Comparison of ENCODE assay signal across 13 cellular contexts in the genomic region with DNA sequence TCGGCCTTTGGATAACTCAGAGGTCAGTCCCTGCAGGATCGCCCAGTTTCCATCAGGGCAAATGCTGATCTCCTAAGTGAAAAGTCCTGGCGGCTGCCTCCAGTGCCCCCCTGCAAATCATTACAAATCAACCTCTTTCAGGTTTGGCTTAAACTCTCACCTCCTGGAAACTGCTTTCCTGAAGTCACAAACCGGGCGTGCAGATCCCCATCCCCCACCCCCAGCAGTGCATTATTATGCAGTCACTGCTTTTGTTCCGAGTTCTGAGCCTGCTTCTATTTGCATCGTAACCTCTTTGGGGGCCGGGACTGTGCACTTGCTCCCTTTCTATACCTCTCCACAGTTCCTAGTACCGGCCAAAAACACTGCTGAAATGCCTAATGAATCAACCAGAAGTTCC. TPM values are rescaled to one million over a fixed set of nuclear protein-coding genes. Genes with fewer than 3 reads are reported as not detected.
DNase-seq lines count a peak whose midpoint lies in the region; ATAC-seq and TF ChIP-seq lines count a peak whose summit lies in the region.
"Had no signal": no experiment of that assay in that cellular context is flagged by ENCODE, and none has a peak within 500 bp of the region (broad histone marks: within the 10 kb centered on the region; RNA-seq: fewer than 3 reads in every experiment).

A gene (minus strand): TSS at position 172 of the 400 bp plus-strand sequence. CDS start 17,220 bp downstream, outside the sequence.

- DNase-seq in CD4-positive, alpha-beta T cell = no peak
- peak; percentile 65 to 83 for DNase-seq in HAP-1 (ENCODE audit: low spot score in 2 of 2)
- DNase-seq in activated naive CD8-positive, alpha-beta T cell treated with anti-CD3 and anti-CD28 coated beads, Interleukin-2, amount 10 ng/mL, durations not matched to agents 7 days and 5 days = peak; percentile 48
- no peak for DNase-seq in naive B cell
- no peak for DNase-seq in transverse colon
- no peak for DNase-seq in SW 1271 (lab: John Stamatoyannopoulos, UW)
- no peak for DNase-seq in cerebellar cortex (ENCODE audit: low spot score)
- no peak for DNase-seq in coronary artery (ENCODE audit: low spot score)
- DNase-seq: C1 segment of cervical spinal cord, left ventricle myocardium superior, NCI-H2029, uterus had no signal

- POLR2A ChIA-PET in CD4-positive, alpha-beta T cell (lab: Charles Lee) = interaction anchor here (0.6 kb wide), 1 partner anchor 12 kb away, joined by 3 read pairs; no protein-coding TSS in a partner anchor
- POLR2A ChIA-PET in activated naive CD8-positive, alpha-beta T cell treated with anti-CD3 and anti-CD28 coated beads, Interleukin-2, amount 10 ng/mL, durations not matched to agents 7 days and 5 days (lab: Charles Lee) = no interaction called here

- no peak for TF ChIP-seq EP300 in transverse colon (IDR thresholded peaks at IDR 0.05; ENCODE audit: low read depth)

- peak within 1 kb of the TSS; percentile 25 for H3K27ac ChIP-seq in CD4-positive, alpha-beta T cell (ENCODE audit: low read depth, low read length)
- H3K27ac ChIP-seq in transverse colon (no peak within 1 kb of the TSS), coronary artery (no peak within 1 kb of the TSS)
- H3K27ac ChIP-seq: prostate gland, uterus had no signal

- ATAC-seq in CD4-positive, alpha-beta T cell (ENCODE audit: poor library complexity) = no peak
- ATAC-seq in activated naive CD8-positive, alpha-beta T cell treated with anti-CD3 and anti-CD28 coated beads, Interleukin-2, amount 10 ng/mL, durations not matched to agents 7 days and 5 days (ENCODE audit: low read depth) = peak; percentile 12
- no peak for ATAC-seq in naive B cell (ENCODE audit: low read depth in 2 of 2)
- ATAC-seq: left ventricle myocardium superior had no signal

- no peak for TF ChIP-seq POLR2A in transverse colon (IDR thresholded peaks at IDR 0.05)

- peak within 1 kb of the TSS; percentile 31 for H3K27ac Mint-ChIP-seq in CD4-positive, alpha-beta T cell
- peak within 1 kb of the TSS; percentile 99 for H3K27ac Mint-ChIP-seq in activated naive CD8-positive, alpha-beta T cell treated with anti-CD3 and anti-CD28 coated beads, Interleukin-2, amount 10 ng/mL, durations not matched to agents 7 days and 5 days
- peak within 1 kb of the TSS in 4 of 6 donors; percentile 30 to 47 (median 36) for H3K27ac Mint-ChIP-seq in naive B cell

- H3K9me3 ChIP-seq in CD4-positive, alpha-beta T cell (ENCODE audit: control insufficient read depth, low read length) = no peaks in the 10 kb centered on the region
- H3K9me3 ChIP-seq in HAP-1 = peaks cover 6% of the 10 kb centered on the region
- no peaks in the 10 kb centered on the region for H3K9me3 ChIP-seq in transverse colon
- H3K9me3 ChIP-seq: prostate gland, uterus had no signal

- peaks cover 16% of the 10 kb centered on the region for H3K27me3 Mint-ChIP-seq in CD4-positive, alpha-beta T cell
- no peaks in the 10 kb centered on the region for H3K27me3 Mint-ChIP-seq in activated naive CD8-positive, alpha-beta T cell treated with anti-CD3 and anti-CD28 coated beads, Interleukin-2, amount 10 ng/mL, durations not matched to agents 7 days and 5 days
- H3K27me3 Mint-ChIP-seq in naive B cell = peaks cover 0 to 7% (median 2%) of the 10 kb centered on the region in 3 donors

- CTCF ChIA-PET in CD4-positive, alpha-beta T cell (lab: Charles Lee) = no interaction called here

- peaks cover 56% of the 10 kb centered on the region for H3K4me1 Mint-ChIP-seq in CD4-positive, alpha-beta T cell (ENCODE audit: low read depth)
- H3K4me1 Mint-ChIP-seq in activated naive CD8-positive, alpha-beta T cell treated with anti-CD3 and anti-CD28 coated beads, Interleukin-2, amount 10 ng/mL, durations not matched to agents 7 days and 5 days = peaks cover 51% of the 10 kb centered on the region
- peaks cover 15 to 35% (median 16%) of the 10 kb centered on the region in 3 donors for H3K4me1 Mint-ChIP-seq in naive B cell

- in situ Hi-C loops in HAP-1 (cut with MboI; ENCODE audit: low sequenced_read_pairs) = no loop called here
- in situ Hi-C loops in transverse colon (cut with MboI; ENCODE audit: low pct_ligation_motif_present in 1 of 4, low pct_unique_long_range_greater_than_20kb in 1 of 4, low sequenced_read_pairs in 3 of 4) = no loop called here

- H3K9me3 Mint-ChIP-seq in CD4-positive, alpha-beta T cell = no peaks in the 10 kb centered on the region
- peaks cover 2% of the 10 kb centered on the region for H3K9me3 Mint-ChIP-seq in activated naive CD8-positive, alpha-beta T cell treated with anti-CD3 and anti-CD28 coated beads, Interleukin-2, amount 10 ng/mL, durations not matched to agents 7 days and 5 days
- peaks cover 0 to 6% (median 0%) of the 10 kb centered on the region in 7 donors for H3K9me3 Mint-ChIP-seq in naive B cell

- 66% methylated on average over 9 of the region's 9 CpGs; no CpG with 5 or more reads in 1 of the 2 donors for WGBS in transverse colon (ENCODE audit: low coverage in 1 of 2), 2 donors

- peaks cover 17% of the 10 kb centered on the region for H3K4me1 ChIP-seq in HAP-1
- H3K4me1 ChIP-seq in transverse colon = peaks cover 0 to 13% (median 9%) of the 10 kb centered on the region in 4 donors
- H3K4me1 ChIP-seq: prostate gland, uterus had no signal

- peak within 1 kb of the TSS; percentile 38 for H3K4me3 Mint-ChIP-seq in CD4-positive, alpha-beta T cell
- H3K4me3 Mint-ChIP-seq in activated naive CD8-positive, alpha-beta T cell treated with anti-CD3 and anti-CD28 coated beads, Interleukin-2, amount 10 ng/mL, durations not matched to agents 7 days and 5 days = peak within 1 kb of the TSS; percentile 96
- peak within 1 kb of the TSS in 4 of 8 donors; percentile 18 to 72 (median 40) for H3K4me3 Mint-ChIP-seq in naive B cell

- TF ChIP-seq CTCF in CD4-positive, alpha-beta T cell (IDR thresholded peaks at IDR 0.05) = no peak
- TF ChIP-seq CTCF in transverse colon (IDR thresholded peaks at IDR 0.05) = no peak
- TF ChIP-seq CTCF in coronary artery (IDR thresholded peaks at IDR 0.05) = no peak

- H3K27me3 ChIP-seq in CD4-positive, alpha-beta T cell (ENCODE audit: control insufficient read depth, insufficient read depth, low read length) = no peaks in the 10 kb centered on the region
- H3K27me3 ChIP-seq in HAP-1 (ENCODE audit: low read depth) (peaks cover 10% of the 10 kb centered on the region), transverse colon (peaks cover 50% of the 10 kb centered on the region)
- H3K27me3 ChIP-seq: uterus had no signal

- H3K36me3 Mint-ChIP-seq in CD4-positive, alpha-beta T cell (ENCODE audit: low read depth) = peaks cover 9% of the 10 kb centered on the region
- peaks cover 23% of the 10 kb centered on the region for H3K36me3 Mint-ChIP-seq in activated naive CD8-positive, alpha-beta T cell treated with anti-CD3 and anti-CD28 coated beads, Interleukin-2, amount 10 ng/mL, durations not matched to agents 7 days and 5 days
- no peaks in the 10 kb centered on the region for H3K36me3 Mint-ChIP-seq in naive B cell

- H3K36me3 ChIP-seq in HAP-1 (replicated peaks) (no peaks in the 10 kb centered on the region), transverse colon (no peaks in the 10 kb centered on the region)
- H3K36me3 ChIP-seq: prostate gland, uterus had no signal

- intact Hi-C loops in CD4-positive, alpha-beta T cell (cut with DNase I, micrococcal nuclease) = loop anchor here in 1 of 2 experiments (10.0 kb wide), 1 partner anchor 303 kb away; a partner anchor contains a TSS
- intact Hi-C loops in transverse colon (cut with DNase I; ENCODE audit: low total_unique reads) = no loop called here

- H3K4me3 ChIP-seq in HAP-1 (no peak within 1 kb of the TSS), transverse colon (no peak within 1 kb of the TSS), coronary artery (no peak within 1 kb of the TSS)
- H3K4me3 ChIP-seq: prostate gland, uterus had no signal

RNA-seq across cellular contexts. Expression of the gene that starts here (rescaled TPM):
- 1 to 10 TPM; 1.3 to 1.5 TPM for total RNA-seq in CD4-positive, alpha-beta T cell
- total RNA-seq in activated naive CD8-positive, alpha-beta T cell treated with anti-CD3 and anti-CD28 coated beads, Interleukin-2, amount 10 ng/mL, durations not matched to agents 7 days and 5 days = 10 to 100 TPM; 25.8 to 28.8 TPM
- polyA plus RNA-seq in naive B cell (ENCODE audit: low read depth in 6 of 6) = 10 to 100 TPM in 2 of 6 donors, 1 to 10 TPM in 4; 5.4 to 13.8 (median 8.5) TPM
- 1 to 10 TPM in 1 of 4 donors, under 1 TPM in 1, not detected in 2; 0.41 to 1.9 TPM for total RNA-seq in transverse colon

Comparison
In these comparisons a context has a peak if more than half of its experiments do, and no peak if none do; other contexts are left out.
1. RNA of the gene that starts here (total RNA-seq): 25.8 to 28.8 TPM in activated naive CD8-positive, alpha-beta T cell treated with anti-CD3 and anti-CD28 coated beads, Interleukin-2, amount 10 ng/mL, durations not matched to agents 7 days and 5 days; 1.3 to 1.5 TPM in CD4-positive, alpha-beta T cell and 0.41 to 1.9 TPM in transverse colon; every median in the first group is over 4 times any median in the second.
2. DNase-seq: peak in HAP-1 (2 of 2) and activated naive CD8-positive, alpha-beta T cell treated with anti-CD3 and anti-CD28 coated beads, Interleukin-2, amount 10 ng/mL, durations not matched to agents 7 days and 5 days (single experiment); none in CD4-positive, alpha-beta T cell (0 of 10), naive B cell (single experiment), transverse colon (single experiment), SW 1271 (0 of 2), cerebellar cortex (single experiment) and coronary artery (single experiment).
3. H3K27ac Mint-ChIP-seq: peak in every context shown above with its lines; median percentile 99 in activated naive CD8-positive, alpha-beta T cell treated with anti-CD3 and anti-CD28 coated beads, Interleukin-2, amount 10 ng/mL, durations not matched to agents 7 days and 5 days; 36 in naive B cell; 31 in CD4-positive, alpha-beta T cell.